8 cellular contexts compared by ENCODE assay signal in the genomic region with DNA sequence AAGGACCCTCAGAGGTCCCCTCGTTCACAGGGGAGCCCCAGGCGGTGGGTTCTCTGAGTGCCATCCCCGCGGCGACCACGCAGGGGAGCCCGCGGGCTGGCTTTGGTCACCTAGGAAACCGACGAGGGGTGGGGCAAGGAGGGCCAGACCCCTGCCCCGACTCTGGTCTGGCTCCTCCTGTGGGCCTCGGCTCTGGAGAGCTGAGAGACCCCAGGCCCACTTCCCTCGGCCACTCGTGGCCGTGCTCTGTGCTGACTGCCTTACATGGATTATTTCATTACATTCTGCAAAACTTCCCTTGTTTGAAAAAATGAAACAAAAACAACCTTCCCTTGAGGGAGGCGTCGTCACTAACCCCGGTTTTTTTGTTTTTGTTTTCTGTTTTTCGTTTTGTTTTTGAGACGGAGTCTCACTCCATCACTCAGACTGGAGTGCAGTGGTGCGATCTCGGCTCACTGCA. TPM values are rescaled to one million over a fixed set of nuclear protein-coding genes. Genes with fewer than 3 reads are reported as not detected.
A peak's percentile ranks its signal among the peaks of the same experiment; 100 is the strongest.
DNase-seq lines count a peak whose midpoint lies in the region; ATAC-seq and TF ChIP-seq lines count a peak whose summit lies in the region.

No MANE protein-coding gene starts in this region.

- H3K27ac Mint-ChIP-seq in activated naive CD4-positive, alpha-beta T cell treated with anti-CD3 and anti-CD28 coated beads, Interleukin-2, amount 50 U/mL, for 72 hours = peak overlapping the region; percentile 87 to 90

- H3K9me3 ChIP-seq in RWPE2 (ENCODE audit: severe bottlenecking) = peaks cover 6% of the 10 kb centered on the region

- DNase-seq in GM13977 (ENCODE audit: low spot score) (peak; percentile 79), RWPE2 (ENCODE audit: low spot score) (peak; percentile 59), hepatic stellate cell (ENCODE audit: low spot score) (peak; percentile 54), hippocampal formation (lab: John Stamatoyannopoulos, UW) (no peak), HCEC 1CT (no peak)
- DNase-seq in activated naive CD4-positive, alpha-beta T cell treated with anti-CD3 and anti-CD28 coated beads, Interleukin-2, amount 50 U/mL, for 72 hours (ENCODE audit: low spot score in 2 of 2) = peak in 1 of 2 donors; percentile 91
- DNase-seq in stimulated activated CD4-positive, alpha-beta T cell treated with anti-CD3 and anti-CD28 coated beads, Interleukin-12 subunit alpha, Interleukin-12 subunit beta, amount 100 ng/mL, for 24 hours (ENCODE audit: low read depth in 2 of 2) = peak; percentile 41 to 57

- peaks cover 0 to 9% of the 10 kb centered on the region in 2 donors for H3K36me3 Mint-ChIP-seq in activated naive CD4-positive, alpha-beta T cell treated with anti-CD3 and anti-CD28 coated beads, Interleukin-2, amount 50 U/mL, for 72 hours

- H3K27ac ChIP-seq in RWPE2 (ENCODE audit: poor library complexity, severe bottlenecking) = no peak overlapping the region

- H3K36me3 ChIP-seq in RWPE2 (ENCODE audit: low read depth) = no peaks in the 10 kb centered on the region

- no peaks in the 10 kb centered on the region for H3K4me1 ChIP-seq in RWPE2 (ENCODE audit: insufficient read depth, poor library complexity, severe bottlenecking)

- H3K4me3 ChIP-seq in RWPE2 (ENCODE audit: severe bottlenecking) = peak overlapping the region; percentile 20

- TF ChIP-seq CTCF in GM13977 (IDR thresholded peaks at IDR 0.05; ENCODE audit: extremely low read depth, insufficient read depth, missing control alignments) = peak; percentile 91
- TF ChIP-seq CTCF in RWPE2 (IDR thresholded peaks at IDR 0.05; ENCODE audit: poor library complexity, severe bottlenecking) = peak; percentile 94

- peak; percentile 54 for ATAC-seq in HG02870 (IDR thresholded peaks at IDR 0.05; ENCODE audit: unreplicated experiment)
- peak; percentile 67 for ATAC-seq in RWPE2 (ENCODE audit: low read depth)
- peak; percentile 96 for ATAC-seq in activated naive CD4-positive, alpha-beta T cell treated with anti-CD3 and anti-CD28 coated beads, Interleukin-2, amount 50 U/mL, for 72 hours

- H3K9me3 Mint-ChIP-seq in activated naive CD4-positive, alpha-beta T cell treated with anti-CD3 and anti-CD28 coated beads, Interleukin-2, amount 50 U/mL, for 72 hours = peaks cover 0 to 4% of the 10 kb centered on the region in 2 donors

- in situ Hi-C loops in GM13977 (cut with MboI; ENCODE audit: low pct_unique_long_range_greater_than_20kb, low sequenced_read_pairs, unreplicated experiment) = no loop called here

- no peaks in the 10 kb centered on the region for H3K27me3 ChIP-seq in RWPE2 (ENCODE audit: insufficient read depth, poor library complexity, severe bottlenecking)

RNA-seq across cellular contexts. Expression of a gene that starts 15.2 kb away (rescaled TPM):
- total RNA-seq in activated naive CD4-positive, alpha-beta T cell treated with anti-CD3 and anti-CD28 coated beads, Interleukin-2, amount 50 U/mL, for 72 hours = 10 to 100 TPM; 60.7 to 69.7 TPM

RNA-seq across cellular contexts. Expression of a gene that starts 23.1 kb away (rescaled TPM):
- total RNA-seq in activated naive CD4-positive, alpha-beta T cell treated with anti-CD3 and anti-CD28 coated beads, Interleukin-2, amount 50 U/mL, for 72 hours = 100 to 1,000 TPM; 655 to 769 TPM

RNA-seq across cellular contexts. Expression of a gene that starts 54.9 kb away (rescaled TPM):
- total RNA-seq in activated naive CD4-positive, alpha-beta T cell treated with anti-CD3 and anti-CD28 coated beads, Interleukin-2, amount 50 U/mL, for 72 hours = 10 to 100 TPM in 1 of 2 donors, 1 to 10 TPM in 1; 5.2 to 28.1 TPM

Comparison
In these comparisons a context has a peak if more than half of its experiments do, and no peak if none do; other contexts are left out.
1. DNase-seq: peak in GM13977 (single experiment), RWPE2 (single experiment), hepatic stellate cell (single experiment) and stimulated activated CD4-positive, alpha-beta T cell treated with anti-CD3 and anti-CD28 coated beads, Interleukin-12 subunit alpha, Interleukin-12 subunit beta, amount 100 ng/mL, for 24 hours (2 of 2); none in hippocampal formation (0 of 2) and HCEC 1CT (single experiment).
2. Peak in every context shown above with its lines, with median percentiles within 50 percentile points of each other: ATAC-seq.